8 cellular contexts compared by ENCODE assay signal in genomic region chr11:3408722-3409121, GRCh38. TPM values are rescaled to one million over a fixed set of nuclear protein-coding genes. Genes with fewer than 3 reads are reported as not detected.
DNase-seq lines count a peak whose midpoint lies in the region; ATAC-seq and TF ChIP-seq lines count a peak whose summit lies in the region.
"Not testable (repeated sequence)": the region's sequence is repeated elsewhere in the genome, so short reads cannot be mapped to it uniquely, and the experiment has no call there.

No MANE protein-coding gene starts in this region.

- not testable (repeated sequence) for H3K27ac Mint-ChIP-seq in activated T-cell treated with anti-CD3 and anti-CD28 coated beads, Interleukin-2, amount 50 U/mL, for 24 hours

- not testable (repeated sequence) for H3K4me3 Mint-ChIP-seq in activated T-cell treated with anti-CD3 and anti-CD28 coated beads, Interleukin-2, amount 50 U/mL, for 24 hours

- H3K9me3 Mint-ChIP-seq in activated T-cell treated with anti-CD3 and anti-CD28 coated beads, Interleukin-2, amount 50 U/mL, for 24 hours, result not testable (repeated sequence)

- H3K27me3 Mint-ChIP-seq in activated T-cell treated with anti-CD3 and anti-CD28 coated beads, Interleukin-2, amount 50 U/mL, for 24 hours, result not testable (repeated sequence)

- TF ChIP-seq CTCF in GM12865 (IDR thresholded peaks at IDR 0.05; ENCODE audit: insufficient read depth, low read depth, low read length, missing control alignments), result peak; percentile 74
- peak in 10 of 11 experiments; percentile 62 to 86 (median 76) for TF ChIP-seq CTCF in spleen (IDR thresholded peaks at IDR 0.05 in 8 of 11, conservative IDR thresholded peaks at IDR 0.05 in 3 of 11)

- in situ Hi-C loops in SK-MEL-5 (cut with HindIII; ENCODE audit: low pct_unique_long_range_greater_than_20kb, low sequenced_read_pairs), result not testable (repeated sequence)

- H3K36me3 Mint-ChIP-seq in activated T-cell treated with anti-CD3 and anti-CD28 coated beads, Interleukin-2, amount 50 U/mL, for 24 hours (ENCODE audit: low read depth), result not testable (repeated sequence)

- H3K9me3 ChIP-seq in effector memory CD4-positive, alpha-beta T cell (ENCODE audit: control insufficient read depth, low read length); spleen; aorta (ENCODE audit: control insufficient read depth, low read length): not testable (repeated sequence)

- not testable (repeated sequence) for H3K4me1 Mint-ChIP-seq in activated T-cell treated with anti-CD3 and anti-CD28 coated beads, Interleukin-2, amount 50 U/mL, for 24 hours (ENCODE audit: low read depth)

- not testable (repeated sequence) for H3K4me1 ChIP-seq in effector memory CD4-positive, alpha-beta T cell (ENCODE audit: control insufficient read depth, insufficient read depth, low read length, poor library complexity, severe bottlenecking); spleen; aorta (ENCODE audit: control insufficient read depth in 1 of 2, insufficient read depth in 2 of 2, low read length in 2 of 2)

- not testable (repeated sequence) for TF ChIP-seq POLR2A in spleen (IDR thresholded peaks at IDR 0.05)

- H3K36me3 ChIP-seq in effector memory CD4-positive, alpha-beta T cell (ENCODE audit: control insufficient read depth, insufficient read depth, low read length); spleen; aorta (ENCODE audit: control insufficient read depth in 1 of 2, insufficient read depth in 2 of 2, low read length in 1 of 2): not testable (repeated sequence)

- DNase-seq in GM12865 (ENCODE audit: low read depth) (peak; percentile 73), NCI-H128 (lab: John Stamatoyannopoulos, UW; ENCODE audit: unreplicated experiment) (peak; percentile 55), SK-MEL-5 (ENCODE audit: low read depth, low spot score) (peak; percentile 83), left kidney (ENCODE audit: low read depth, low spot score) (peak; percentile 91), spleen (peak; percentile 89), aorta (peak; percentile 76 to 84)
- peak; percentile 86 for DNase-seq in activated T-cell treated with anti-CD3 and anti-CD28 coated beads, Interleukin-2, amount 50 U/mL, for 24 hours
- DNase-seq in effector memory CD4-positive, alpha-beta T cell, result peak; percentile 57 to 64 (median 60)

- ATAC-seq in aorta (ENCODE audit: low FRiP score), result not testable (repeated sequence)

- WGBS in spleen, 5 donors, result 11 to 23% (median 12%) methylated on average over 12 of the region's 12 CpGs
- WGBS in aorta, 2 donors, result 27 to 29% methylated on average over 12 of the region's 12 CpGs

- not testable (repeated sequence) for H3K4me3 ChIP-seq in GM12865 (ENCODE audit: low read depth, low read length); effector memory CD4-positive, alpha-beta T cell (ENCODE audit: insufficient read depth, low read depth, low read length, poor library complexity, severe bottlenecking); spleen; aorta (ENCODE audit: low read length in 2 of 2)

- not testable (repeated sequence) for H3K27ac ChIP-seq in effector memory CD4-positive, alpha-beta T cell (ENCODE audit: insufficient read depth, low read length, poor library complexity, severe bottlenecking); spleen; aorta (ENCODE audit: low read depth in 1 of 2, low read length in 2 of 2)

- H3K27me3 ChIP-seq in effector memory CD4-positive, alpha-beta T cell (replicated peaks; ENCODE audit: control insufficient read depth, insufficient read depth, low read length, poor library complexity, severe bottlenecking); spleen (replicated peaks in 1 of 7); aorta (ENCODE audit: control insufficient read depth in 1 of 2, insufficient read depth in 2 of 2, low read length in 1 of 2): not testable (repeated sequence)

- intact Hi-C loops in spleen (cut with DNase I; ENCODE audit: low total_unique reads); aorta (cut with DNase I): not testable (repeated sequence)

RNA-seq across cellular contexts. Expression of gene ZNF195, which starts 29.8 kb away (rescaled TPM):
- total RNA-seq in SK-MEL-5 (2014; rRNA removed; shearing (Covaris generic)), result 23.0 and 28.6 TPM in 2 replicates
- polyA plus RNA-seq in SK-MEL-5 (2015; cell fraction: cytosol; rRNA removed), result 19.0 and 20.9 TPM in 2 replicates
- 128 and 156 TPM in 2 replicates for polyA plus RNA-seq in SK-MEL-5 (2015; cell fraction: nucleus; rRNA removed)
- total RNA-seq in spleen, result 10 to 100 TPM; 26.8 to 39.8 (median 31.6) TPM
- 10 to 100 TPM; 15.3 to 21.3 (median 16.6) TPM for polyA plus RNA-seq in spleen
- total RNA-seq in aorta, result 10 to 100 TPM; 13.7 to 18.4 TPM
- 1 to 10 TPM; 6.0 to 9.2 TPM for polyA plus RNA-seq in aorta
